2 cellular contexts compared by ENCODE assay signal in the genomic region with DNA sequence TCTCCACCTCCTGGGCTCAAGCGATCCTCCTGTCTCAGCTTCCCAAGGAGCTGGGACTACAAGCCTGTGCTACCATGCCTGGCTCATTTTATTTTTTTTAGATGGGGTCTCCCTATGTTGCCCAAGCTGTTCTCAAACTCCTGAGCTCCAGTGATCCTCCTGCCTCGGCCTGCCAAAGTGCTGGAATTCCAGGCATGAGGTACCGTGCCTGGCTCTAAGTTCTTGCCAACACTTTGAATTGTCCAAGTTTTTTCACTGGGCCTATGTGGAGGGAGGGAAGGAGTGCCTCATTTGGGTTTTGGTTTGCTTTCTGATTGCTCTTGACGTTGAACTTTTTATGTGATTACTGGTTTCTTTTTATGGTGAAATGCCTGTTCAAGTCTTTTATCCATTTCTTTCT.
TF ChIP-seq lines count a peak whose summit lies in the region.

No MANE protein-coding gene starts in this region.

TF ChIP-seq in HepG2, 621 proteins besides CTCF, POLR2A, EP300 and RAD21:
- TF ChIP-seq ZNF7 (CRISPR knock-in tag; IDR thresholded peaks at IDR 0.05): peak; percentile 89
- TF ChIP-seq, protein P1, sequence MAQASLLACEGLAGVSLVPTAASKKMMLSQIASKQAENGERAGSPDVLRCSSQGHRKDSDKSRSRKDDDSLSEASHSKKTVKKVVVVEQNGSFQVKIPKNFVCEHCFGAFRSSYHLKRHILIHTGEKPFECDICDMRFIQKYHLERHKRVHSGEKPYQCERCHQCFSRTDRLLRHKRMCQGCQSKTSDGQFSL (CRISPR knock-in tag; IDR thresholded peaks at IDR 0.05): no peak

TF ChIP-seq in H1, 55 proteins besides CTCF, POLR2A, EP300 and RAD21:
- TF ChIP-seq ZNF274 (IDR thresholded peaks at IDR 0.05; ENCODE audit: borderline replicate concordance, extremely low read depth, low read length): no peak
- TF ChIP-seq TEAD4 (IDR thresholded peaks at IDR 0.05; ENCODE audit: low read depth, low read length): peak; percentile 25; the same call in 1 of the 2 replicates
TF ChIP-seq in H1: peak in this region for 1.
